ENCODE assay signal across 23 cellular contexts in the genomic region with DNA sequence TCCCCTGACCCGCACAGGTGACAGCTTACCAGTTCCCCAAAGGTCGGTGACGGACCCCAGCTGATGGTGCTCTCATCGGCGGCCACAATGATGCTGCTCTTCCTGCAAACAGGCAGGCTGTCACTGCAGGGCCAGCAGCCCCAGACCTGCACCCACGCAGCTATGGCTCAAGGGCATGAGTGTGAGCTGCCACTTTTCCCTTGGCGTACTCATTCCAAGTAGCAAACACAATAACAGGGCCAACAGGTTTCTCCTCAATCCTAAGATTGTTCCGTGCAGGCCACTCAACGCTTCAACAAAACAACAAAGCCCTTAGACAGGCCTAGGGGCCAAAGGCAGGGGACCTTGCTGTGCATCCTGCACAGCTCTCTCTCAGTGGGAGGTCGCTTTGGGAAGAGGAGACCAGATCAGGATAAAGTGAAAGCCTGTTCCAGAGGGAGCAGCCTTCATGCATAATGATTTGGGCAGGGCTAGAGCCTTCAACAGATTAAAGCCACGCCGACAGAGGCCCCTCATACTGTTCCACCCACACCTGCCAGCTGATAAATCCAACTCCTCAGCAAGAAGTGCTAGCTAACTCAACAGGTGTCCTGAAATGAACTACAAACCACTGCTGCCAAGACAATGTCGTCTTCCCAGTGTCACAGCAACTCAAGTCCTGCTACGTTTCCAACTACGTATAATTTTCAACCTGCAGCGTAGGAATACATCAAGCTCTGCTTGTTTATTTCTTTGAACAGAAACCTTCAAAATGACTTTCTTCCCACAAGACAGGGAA. TPM values are rescaled to one million over a fixed set of nuclear protein-coding genes. Genes with fewer than 3 reads are reported as not detected.
DNase-seq lines count a peak whose midpoint lies in the region; TF ChIP-seq lines count a peak whose summit lies in the region.
"Had no signal": no experiment of that assay in that cellular context is flagged by ENCODE, and none has a peak within 500 bp of the region (broad histone marks: within the 10 kb centered on the region; RNA-seq: fewer than 3 reads in every experiment).

No MANE protein-coding gene starts in this region.

- no peak overlapping the region for H3K4me2 ChIP-seq in OCI-LY7 (ENCODE audit: low read length)

- H3K9me3 Mint-ChIP-seq in immature natural killer cell: no peaks in the 10 kb centered on the region
- no peaks in the 10 kb centered on the region for H3K9me3 Mint-ChIP-seq in T-helper 2 cell treated with Interferon-gamma antibody and Interleukin-4, amounts not matched to agents 5 μg/mL and 100 μg/mL, for 36 hours
- H3K9me3 Mint-ChIP-seq: activated CD4-positive, alpha-beta T cell treated with anti-CD3 and anti-CD28 coated beads, Interleukin-2, amount 10 ng/mL, durations not matched to agents 24 days and 14 days; activated T-helper 2 cell treated with anti-CD3 and anti-CD28 coated beads, Interferon-gamma antibody, Interleukin-2, Interleukin-4, amounts not matched to agents 10 μg/mL and 5 μg/mL and 100 μg/mL, durations not matched to agents 14 hours and 24 hours and 36 hours; CD8-positive, alpha-beta memory T cell; stimulated activated naive CD8-positive, alpha-beta T cell treated with anti-CD3 and anti-CD28 coated beads, Interleukin-15, Interleukin-2, amounts not matched to agents 100 ng/mL and 50 ng/mL, for 24 hours had no signal

- DNase-seq in SIG-M5 treated with dmso at 0.1 percent for 504 hours (lab: John Stamatoyannopoulos, UW; ENCODE audit: unreplicated experiment): peak; percentile 55
- no peak for DNase-seq in SIG-M5 (lab: John Stamatoyannopoulos, UW)
- DNase-seq in immature natural killer cell: no peak
- DNase-seq in T-helper 2 cell treated with Interferon-gamma antibody and Interleukin-4, amounts not matched to agents 5 μg/mL and 100 μg/mL, for 36 hours (ENCODE audit: low spot score): no peak
- no peak for DNase-seq in OCI-LY7 (ENCODE audit: low spot score)
- no peak for DNase-seq in WERI-Rb-1
- DNase-seq: activated CD4-positive, alpha-beta T cell treated with anti-CD3 and anti-CD28 coated beads, Interleukin-2, amount 10 ng/mL, durations not matched to agents 24 days and 14 days; activated CD8-positive, alpha-beta memory T cell treated with anti-CD3 and anti-CD28 coated beads, Interleukin-2, amount 10 ng/mL, durations not matched to agents 7 days and 5 days; CD8-positive, alpha-beta memory T cell; cortex of kidney; KBM-7; mucosa of descending colon; NCI-H1436; NCI-H2171; NCI-H69; stimulated activated CD4-positive, alpha-beta T cell treated with anti-CD3 and anti-CD28 coated beads, Interleukin-4, amount 100 ng/mL, for 24 hours had no signal

- no peaks in the 10 kb centered on the region for H3K9me3 ChIP-seq in skeletal muscle tissue (ENCODE audit: control insufficient read depth in 3 of 3, low read length in 3 of 3)
- no peaks in the 10 kb centered on the region for H3K9me3 ChIP-seq in OCI-LY7 (ENCODE audit: low read length)
- no peaks in the 10 kb centered on the region for H3K9me3 ChIP-seq in WERI-Rb-1 (ENCODE audit: severe bottlenecking)
- H3K9me3 ChIP-seq: mucosa of descending colon, tibial nerve had no signal

- TF ChIP-seq CTCF in VCaP (conservative IDR thresholded peaks at IDR 0.05) (no peak), OCI-LY7 (conservative IDR thresholded peaks at IDR 0.05; ENCODE audit: low read length) (no peak), WERI-Rb-1 (IDR thresholded peaks at IDR 0.05; ENCODE audit: low read depth, low read length) (no peak)

- peaks cover 0 to 8% (median 0%) of the 10 kb centered on the region in 3 donors for H3K27me3 Mint-ChIP-seq in immature natural killer cell (ENCODE audit: low read depth in 3 of 3)
- no peaks in the 10 kb centered on the region for H3K27me3 Mint-ChIP-seq in T-helper 2 cell treated with Interferon-gamma antibody and Interleukin-4, amounts not matched to agents 5 μg/mL and 100 μg/mL, for 36 hours (ENCODE audit: low read depth)
- H3K27me3 Mint-ChIP-seq: activated CD4-positive, alpha-beta T cell treated with anti-CD3 and anti-CD28 coated beads, Interleukin-2, amount 10 ng/mL, durations not matched to agents 24 days and 14 days; activated CD8-positive, alpha-beta memory T cell treated with anti-CD3 and anti-CD28 coated beads, Interleukin-2, amount 10 ng/mL, durations not matched to agents 7 days and 5 days; CD8-positive, alpha-beta memory T cell; stimulated activated naive CD8-positive, alpha-beta T cell treated with anti-CD3 and anti-CD28 coated beads, Interleukin-15, Interleukin-2, amounts not matched to agents 100 ng/mL and 50 ng/mL, for 24 hours had no signal

- H3K27me3 ChIP-seq in skeletal muscle tissue (ENCODE audit: control insufficient read depth in 3 of 3, insufficient read depth in 3 of 3, low read length in 3 of 3) (no peaks in the 10 kb centered on the region), WERI-Rb-1 (ENCODE audit: insufficient read depth, low read depth, severe bottlenecking) (no peaks in the 10 kb centered on the region)
- H3K27me3 ChIP-seq: tibial nerve had no signal

- peaks cover 11 to 12% (median 12%) of the 10 kb centered on the region in 3 donors for H3K4me1 ChIP-seq in skeletal muscle tissue (ENCODE audit: control insufficient read depth in 3 of 3, insufficient read depth in 3 of 3, low read length in 3 of 3)
- no peaks in the 10 kb centered on the region for H3K4me1 ChIP-seq in OCI-LY7 (ENCODE audit: insufficient read depth, low read length, poor library complexity, severe bottlenecking)
- H3K4me1 ChIP-seq: tibial nerve had no signal

- peaks cover 33 to 63% (median 35%) of the 10 kb centered on the region in 3 donors for H3K36me3 Mint-ChIP-seq in immature natural killer cell
- peaks cover 68% of the 10 kb centered on the region for H3K36me3 Mint-ChIP-seq in T-helper 2 cell treated with Interferon-gamma antibody and Interleukin-4, amounts not matched to agents 5 μg/mL and 100 μg/mL, for 36 hours (ENCODE audit: low read depth)

- peaks cover 13 to 31% of the 10 kb centered on the region in 2 donors for H3K4me1 Mint-ChIP-seq in immature natural killer cell
- peaks cover 6% of the 10 kb centered on the region for H3K4me1 Mint-ChIP-seq in T-helper 2 cell treated with Interferon-gamma antibody and Interleukin-4, amounts not matched to agents 5 μg/mL and 100 μg/mL, for 36 hours (ENCODE audit: low read depth)
- H3K4me1 Mint-ChIP-seq: activated CD4-positive, alpha-beta T cell treated with anti-CD3 and anti-CD28 coated beads, Interleukin-2, amount 10 ng/mL, durations not matched to agents 24 days and 14 days had no signal

- no TSS peak for BruUV-seq in OCI-LY7 (replicated peaks; lab: Mats Ljungman, UMichigan)

- H3K4me3 Mint-ChIP-seq in immature natural killer cell: peak overlapping the region in 3 of 5 donors; percentile 19 to 46 (median 41)
- H3K4me3 Mint-ChIP-seq in T-helper 2 cell treated with Interferon-gamma antibody and Interleukin-4, amounts not matched to agents 5 μg/mL and 100 μg/mL, for 36 hours: no peak overlapping the region
- H3K4me3 Mint-ChIP-seq: activated CD4-positive, alpha-beta T cell treated with anti-CD3 and anti-CD28 coated beads, Interleukin-2, amount 10 ng/mL, durations not matched to agents 24 days and 14 days; activated CD8-positive, alpha-beta memory T cell treated with anti-CD3 and anti-CD28 coated beads, Interleukin-2, amount 10 ng/mL, durations not matched to agents 7 days and 5 days; CD8-positive, alpha-beta memory T cell; stimulated activated naive CD8-positive, alpha-beta T cell treated with anti-CD3 and anti-CD28 coated beads, Interleukin-15, Interleukin-2, amounts not matched to agents 100 ng/mL and 50 ng/mL, for 24 hours had no signal

- H3K4me3 ChIP-seq in skeletal muscle tissue (ENCODE audit: low read length in 3 of 3): no peak overlapping the region
- no peak overlapping the region for H3K4me3 ChIP-seq in OCI-LY7 (ENCODE audit: low read depth, low read length, poor library complexity, severe bottlenecking)
- no peak overlapping the region for H3K4me3 ChIP-seq in WERI-Rb-1 (ENCODE audit: low read depth, low read length)
- H3K4me3 ChIP-seq: mucosa of descending colon, tibial nerve had no signal

- POLR2A ChIA-PET in OCI-LY7 (lab: Charles Lee): no interaction called here

- CTCF ChIA-PET in OCI-LY7 (lab: Charles Lee; ENCODE audit: unreplicated experiment): no interaction called here

- H2AFZ ChIP-seq in OCI-LY7 (ENCODE audit: low read length): no peak overlapping the region

- H3K27ac Mint-ChIP-seq in immature natural killer cell: peak overlapping the region in 4 of 6 donors; percentile 4 to 73 (median 28)
- H3K27ac Mint-ChIP-seq in T-helper 2 cell treated with Interferon-gamma antibody and Interleukin-4, amounts not matched to agents 5 μg/mL and 100 μg/mL, for 36 hours: no peak overlapping the region
- H3K27ac Mint-ChIP-seq: activated CD4-positive, alpha-beta T cell treated with anti-CD3 and anti-CD28 coated beads, Interleukin-2, amount 10 ng/mL, durations not matched to agents 24 days and 14 days; activated CD8-positive, alpha-beta memory T cell treated with anti-CD3 and anti-CD28 coated beads, Interleukin-2, amount 10 ng/mL, durations not matched to agents 7 days and 5 days; activated T-helper 2 cell treated with anti-CD3 and anti-CD28 coated beads, Interferon-gamma antibody, Interleukin-2, Interleukin-4, amounts not matched to agents 10 μg/mL and 5 μg/mL and 100 μg/mL, durations not matched to agents 14 hours and 24 hours and 36 hours had no signal

- H3K9me2 ChIP-seq in OCI-LY7 (ENCODE audit: insufficient read depth, low read length): no peaks in the 10 kb centered on the region

- intact Hi-C loops in OCI-LY7 (cut with micrococcal nuclease; ENCODE audit: unreplicated experiment): no loop called here

- H3K9ac ChIP-seq in skeletal muscle tissue (ENCODE audit: low read depth in 1 of 3, low read length in 3 of 3): peak overlapping the region in 2 of 3 donors; percentile 25 to 45

- no peaks in the 10 kb centered on the region for H3K79me2 ChIP-seq in OCI-LY7 (ENCODE audit: insufficient read depth, low read depth, low read length)

- H3K27ac ChIP-seq in VCaP: peak overlapping the region; percentile 18
- H3K27ac ChIP-seq in skeletal muscle tissue (ENCODE audit: low read depth, low read length): no peak overlapping the region
- no peak overlapping the region for H3K27ac ChIP-seq in OCI-LY7 (ENCODE audit: low read depth, low read length, poor library complexity, severe bottlenecking)
- no peak overlapping the region for H3K27ac ChIP-seq in WERI-Rb-1
- H3K27ac ChIP-seq: 22Rv1, tibial nerve had no signal

- H3K36me3 ChIP-seq in skeletal muscle tissue (ENCODE audit: control insufficient read depth in 3 of 3, insufficient read depth in 3 of 3, low read length in 3 of 3) (peaks cover 56 to 75% (median 70%) of the 10 kb centered on the region in 3 donors), OCI-LY7 (ENCODE audit: insufficient read depth, low read length) (peaks cover 99% of the 10 kb centered on the region), WERI-Rb-1 (peaks cover 87% of the 10 kb centered on the region)

- H4K20me1 ChIP-seq in OCI-LY7 (ENCODE audit: insufficient read depth, low read length): 0 out of 2 replicates have a peak, but pooled peaks cover 6% of the 10 kb centered on the region

RNA-seq across cellular contexts. Expression of a gene that starts 27.2 kb away (rescaled TPM):
- 10 to 100 TPM; 22.8 to 35.5 (median 28.1) TPM for polyA plus RNA-seq in immature natural killer cell
- total RNA-seq in skeletal muscle tissue (20.4 TPM), OCI-LY7 (2022) (250 and 271 TPM in 2 replicates)
- 125 and 139 TPM in 2 replicates for total RNA-seq in OCI-LY7 (2014; rRNA removed; shearing (Covaris generic))

RNA-seq across cellular contexts. Expression of a gene that starts 40.3 kb away (rescaled TPM):
- polyA plus RNA-seq in immature natural killer cell: 1 to 10 TPM in 1 of 3 donors, under 1 TPM in 2; 0.71 to 1.8 (median 0.92) TPM
- total RNA-seq in skeletal muscle tissue: not detected
- total RNA-seq in OCI-LY7 (2014; rRNA removed; shearing (Covaris generic)): not detected in 2 replicates
- not detected in 2 replicates for total RNA-seq in OCI-LY7 (2022)
- total RNA-seq: activated CD4-positive, alpha-beta T cell treated with anti-CD3 and anti-CD28 coated beads, Interleukin-2, amount 10 ng/mL, durations not matched to agents 24 days and 14 days; activated CD8-positive, alpha-beta memory T cell treated with anti-CD3 and anti-CD28 coated beads, Interleukin-2, amount 10 ng/mL, durations not matched to agents 7 days and 5 days; activated T-helper 2 cell treated with anti-CD3 and anti-CD28 coated beads, Interferon-gamma antibody, Interleukin-2, Interleukin-4, amounts not matched to agents 10 μg/mL and 5 μg/mL and 100 μg/mL, durations not matched to agents 14 hours and 24 hours and 36 hours; CD8-positive, alpha-beta memory T cell; HT-29; mucosa of descending colon; tibial nerve had no signal
- polyA plus RNA-seq: CD8-positive, alpha-beta memory T cell had no signal
